7 cellular contexts compared by ENCODE assay signal in the genomic region with DNA sequence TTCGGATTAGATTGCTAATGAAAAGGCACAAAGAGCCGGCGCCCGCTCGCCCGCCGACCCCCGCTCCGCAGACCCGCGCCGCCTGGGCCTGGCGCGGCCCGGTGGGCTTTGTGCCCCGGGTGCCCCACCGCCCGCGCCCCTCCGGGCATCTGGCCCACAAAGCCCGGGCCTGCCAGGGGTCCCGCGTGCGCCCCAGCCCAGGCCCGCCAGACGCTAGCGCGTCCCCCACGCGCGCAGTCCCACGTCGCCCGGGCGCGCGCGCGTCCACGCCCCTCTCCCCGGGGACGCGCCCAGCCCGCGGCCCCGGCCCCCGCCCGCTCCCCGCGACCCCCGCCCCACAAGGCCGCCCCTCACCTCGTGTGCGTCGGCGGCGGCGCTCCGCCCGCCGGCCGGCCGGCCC. TPM values are rescaled to one million over a fixed set of nuclear protein-coding genes. Genes with fewer than 3 reads are reported as not detected.
DNase-seq lines count a peak whose midpoint lies in the region; ATAC-seq lines count a peak whose summit lies in the region.
"Not testable (repeated sequence)": the region's sequence is repeated elsewhere in the genome, so short reads cannot be mapped to it uniquely, and the experiment has no call there.

No MANE protein-coding gene starts in this region.

- H3K27ac Mint-ChIP-seq in activated T-cell treated with anti-CD3 and anti-CD28 coated beads, Interleukin-2, amount 50 U/mL, for 72 hours; naive B cell: not testable (repeated sequence)

- H3K27me3 Mint-ChIP-seq in activated T-cell treated with anti-CD3 and anti-CD28 coated beads, Interleukin-2, amount 50 U/mL, for 72 hours (ENCODE audit: low read depth); naive B cell: not testable (repeated sequence)

- H3K36me3 Mint-ChIP-seq in activated T-cell treated with anti-CD3 and anti-CD28 coated beads, Interleukin-2, amount 50 U/mL, for 72 hours (ENCODE audit: insufficient read depth in 2 of 2); naive B cell: not testable (repeated sequence)

- not testable (repeated sequence) for H3K9me3 Mint-ChIP-seq in activated T-cell treated with anti-CD3 and anti-CD28 coated beads, Interleukin-2, amount 50 U/mL, for 72 hours; naive B cell

- DNase-seq in activated T-cell treated with anti-CD3 and anti-CD28 coated beads, Interleukin-2, amount 50 U/mL, for 72 hours; naive B cell: not testable (repeated sequence)

- H3K4me1 Mint-ChIP-seq in activated T-cell treated with anti-CD3 and anti-CD28 coated beads, Interleukin-2, amount 50 U/mL, for 72 hours (ENCODE audit: low read depth); naive B cell: not testable (repeated sequence)

- H3K4me3 Mint-ChIP-seq in activated T-cell treated with anti-CD3 and anti-CD28 coated beads, Interleukin-2, amount 50 U/mL, for 72 hours; naive B cell: not testable (repeated sequence)

- ATAC-seq in GM18907 (IDR thresholded peaks at IDR 0.05; ENCODE audit: unreplicated experiment) = peak; percentile 29
- peak; percentile 30 for ATAC-seq in GM21390 (IDR thresholded peaks at IDR 0.05; ENCODE audit: unreplicated experiment)
- ATAC-seq in HG02678 (IDR thresholded peaks at IDR 0.05; ENCODE audit: unreplicated experiment) = peak; percentile 31
- ATAC-seq in HG03066 (IDR thresholded peaks at IDR 0.05; ENCODE audit: low read depth, unreplicated experiment) = peak; percentile 13
- peak; percentile 31 for ATAC-seq in HG03565 (IDR thresholded peaks at IDR 0.05; ENCODE audit: unreplicated experiment)
- peak; percentile 35 to 37 for ATAC-seq in activated T-cell treated with anti-CD3 and anti-CD28 coated beads, Interleukin-2, amount 50 U/mL, for 72 hours (replicated peaks in 1 of 2)
- ATAC-seq in naive B cell (ENCODE audit: low read depth in 2 of 2) = peak; percentile 24 to 34

RNA-seq across cellular contexts. Expression of a gene that starts 34.3 kb away (rescaled TPM):
- total RNA-seq in activated T-cell treated with anti-CD3 and anti-CD28 coated beads, Interleukin-2, amount 50 U/mL, for 72 hours = under 1 TPM in 1 of 2 donors, not detected in 1; 0.19 TPM
- under 1 TPM in 2 of 6 donors, not detected in 4; 0.21 to 0.48 TPM for polyA plus RNA-seq in naive B cell (ENCODE audit: low read depth in 6 of 6)

RNA-seq across cellular contexts. Expression of a gene that starts 49.8 kb away (rescaled TPM):
- 1 to 10 TPM; 1.5 to 3.0 TPM for total RNA-seq in activated T-cell treated with anti-CD3 and anti-CD28 coated beads, Interleukin-2, amount 50 U/mL, for 72 hours
- polyA plus RNA-seq in naive B cell (ENCODE audit: low read depth in 6 of 6) = 1 to 10 TPM in 4 of 6 donors, under 1 TPM in 2; 0.62 to 2.5 (median 1.6) TPM

RNA-seq across cellular contexts. Expression of a gene that starts 50.5 kb away (rescaled TPM):
- total RNA-seq in activated T-cell treated with anti-CD3 and anti-CD28 coated beads, Interleukin-2, amount 50 U/mL, for 72 hours = 10 to 100 TPM; 42.7 to 43.5 TPM
- 100 to 1,000 TPM in 2 of 6 donors, 10 to 100 TPM in 4; 84.4 to 106 (median 95.3) TPM for polyA plus RNA-seq in naive B cell (ENCODE audit: low read depth in 6 of 6)
